In genomic region chr7:134941947-134942346, GRCh38 we compare ENCODE assay signal across 1 cellular context.
TF ChIP-seq lines count a peak whose summit lies in the region.

No MANE protein-coding gene starts in this region.

TF ChIP-seq in endothelial cell of umbilical vein, 7 proteins besides CTCF, POLR2A, EP300 and RAD21 (continued from another document):
- TF ChIP-seq GATA2 (IDR thresholded peaks at IDR 0.05; ENCODE audit: insufficient read depth, insufficient read length, low read depth, low read length) (no peak), EZH2 (IDR thresholded peaks at IDR 0.05; ENCODE audit: borderline replicate concordance, low read depth, low read length, severe bottlenecking) (no peak), MYC (IDR thresholded peaks at IDR 0.05; ENCODE audit: low read depth, low read length) (no peak), MAX (IDR thresholded peaks at IDR 0.05; ENCODE audit: insufficient read depth, insufficient read length) (no peak), JUN (IDR thresholded peaks at IDR 0.05; ENCODE audit: borderline replicate concordance, insufficient read depth, insufficient read length, low read depth) (no peak), FOS (IDR thresholded peaks at IDR 0.05; ENCODE audit: borderline replicate concordance, insufficient read depth, low read length) (no peak)
